Comparison of ENCODE assay signal across 8 cellular contexts in genomic region chr2:165874445-165875039, GRCh38.
DNase-seq lines count a peak whose midpoint lies in the region; ATAC-seq, FAIRE-seq and TF ChIP-seq lines count a peak whose summit lies in the region.

No MANE protein-coding gene starts in this region.

- H3K4me1 Mint-ChIP-seq in endothelial cell (ENCODE audit: unreplicated experiment) = peaks cover 13% of the 10 kb centered on the region

- peak; percentile 88 for ATAC-seq in HG02840 (IDR thresholded peaks at IDR 0.05; ENCODE audit: low FRiP score, unreplicated experiment)

- no peaks in the 10 kb centered on the region for H3K27me3 Mint-ChIP-seq in endothelial cell (ENCODE audit: unreplicated experiment)

- peak; percentile 47 for DNase-seq in AG20443 (ENCODE audit: low spot score)
- peak; percentile 25 for DNase-seq in GM18507 (ENCODE audit: extremely low spot score, insufficient read length, low read depth)
- peak; percentile 64 for DNase-seq in NCI-H1048 (lab: John Stamatoyannopoulos, UW)
- peak; percentile 79 for DNase-seq in SK-MEL-5 (ENCODE audit: low read depth, low spot score)
- no peak for DNase-seq in endothelial cell (ENCODE audit: low spot score)
- DNase-seq in myocyte (ENCODE audit: low read depth) = peak; percentile 72
- no peak for DNase-seq in stimulated activated naive CD4-positive, alpha-beta T cell treated with Interleukin-2 at 50 U/mL for 16 hours (lab: John Stamatoyannopoulos, UW)

- peak; percentile 69 for TF ChIP-seq CTCF in endothelial cell (IDR thresholded peaks at IDR 0.05; ENCODE audit: unreplicated experiment)

- H3K36me3 Mint-ChIP-seq in endothelial cell (ENCODE audit: low read depth, unreplicated experiment) = peaks cover 15% of the 10 kb centered on the region

- H3K27ac Mint-ChIP-seq in endothelial cell (ENCODE audit: unreplicated experiment) = peak overlapping the region; percentile 30

- H3K9me3 Mint-ChIP-seq in endothelial cell (ENCODE audit: unreplicated experiment) = no peaks in the 10 kb centered on the region

- in situ Hi-C loops in SK-MEL-5 (cut with HindIII; ENCODE audit: low pct_unique_long_range_greater_than_20kb, low sequenced_read_pairs) = no loop called here

- FAIRE-seq in GM18507 (lab: Jason Lieb, UNC) = peak; percentile 87

- no peak overlapping the region for H3K4me3 Mint-ChIP-seq in endothelial cell (ENCODE audit: unreplicated experiment)

Comparison
In these comparisons a context has a peak if more than half of its experiments do, and no peak if none do; other contexts are left out.
1. DNase-seq: peak in AG20443 (single experiment), GM18507 (single experiment), NCI-H1048 (single experiment), SK-MEL-5 (single experiment) and myocyte (single experiment); none in endothelial cell (single experiment) and stimulated activated naive CD4-positive, alpha-beta T cell treated with Interleukin-2 at 50 U/mL for 16 hours (single experiment).